In the genomic region with DNA sequence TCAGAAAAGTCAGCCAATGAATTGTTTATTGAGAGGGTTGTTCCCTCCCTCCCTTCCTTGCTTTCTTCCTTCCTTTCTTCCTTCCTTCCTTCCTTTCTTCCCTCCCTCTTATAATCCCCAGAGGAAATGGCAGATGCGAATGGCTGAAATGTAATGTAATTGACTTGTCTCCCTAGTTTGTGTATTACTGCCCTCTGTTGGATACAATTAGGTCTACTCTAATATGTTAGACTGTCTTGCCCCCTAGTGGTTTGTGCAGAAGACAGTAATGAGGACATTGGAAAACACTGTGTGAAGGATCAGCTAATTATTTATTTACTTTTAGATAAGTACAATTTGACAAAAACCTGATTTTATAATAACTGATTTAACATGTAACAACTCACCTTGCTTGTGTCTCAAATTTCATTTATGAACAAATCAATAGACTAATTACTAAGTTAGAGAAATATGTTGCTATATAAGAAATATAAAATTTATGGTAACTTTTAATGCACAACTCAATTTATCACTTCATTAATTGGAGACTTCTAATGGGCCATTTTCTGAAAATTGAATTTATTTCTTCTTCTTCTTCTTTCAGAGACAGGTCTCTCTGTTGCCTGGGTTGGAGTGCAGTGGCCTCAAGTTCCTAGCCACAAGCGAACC, we compare ENCODE assay signal across 8 cellular contexts.
DNase-seq lines count a peak whose midpoint lies in the region; ATAC-seq and TF ChIP-seq lines count a peak whose summit lies in the region.

No MANE protein-coding gene starts in this region.

- no peaks in the 10 kb centered on the region for H3K4me1 ChIP-seq in OCI-LY7 (ENCODE audit: insufficient read depth, low read length, poor library complexity, severe bottlenecking)
- no peaks in the 10 kb centered on the region for H3K4me1 ChIP-seq in liver (ENCODE audit: control insufficient read depth in 4 of 4, insufficient read depth in 4 of 4, low read length in 3 of 4)
- H3K4me1 ChIP-seq in aorta (ENCODE audit: control insufficient read depth in 1 of 2, insufficient read depth in 2 of 2, low read length in 2 of 2), result no peaks in the 10 kb centered on the region

- H3K27me3 ChIP-seq in liver (ENCODE audit: control insufficient read depth in 4 of 4, insufficient read depth in 4 of 4, low read length in 3 of 4) (no peaks in the 10 kb centered on the region), aorta (ENCODE audit: control insufficient read depth in 1 of 2, insufficient read depth in 2 of 2, low read length in 1 of 2) (no peaks in the 10 kb centered on the region)

- ATAC-seq in aorta (ENCODE audit: low FRiP score), result peak; percentile 95

- no peaks in the 10 kb centered on the region for H3K9me2 ChIP-seq in OCI-LY7 (ENCODE audit: insufficient read depth, low read length)

- H2AFZ ChIP-seq in OCI-LY7 (ENCODE audit: low read length), result no peak overlapping the region

- no peak overlapping the region for H3K4me2 ChIP-seq in OCI-LY7 (ENCODE audit: low read length)

- no peaks in the 10 kb centered on the region for H4K20me1 ChIP-seq in OCI-LY7 (ENCODE audit: insufficient read depth, low read length)

- H3K4me3 ChIP-seq in GM12864 (ENCODE audit: low read depth, low read length), result no peak overlapping the region
- H3K4me3 ChIP-seq in OCI-LY7 (ENCODE audit: low read depth, low read length, poor library complexity, severe bottlenecking), result no peak overlapping the region
- H3K4me3 ChIP-seq in liver (ENCODE audit: low read depth in 1 of 3, low read length in 3 of 3), result no peak overlapping the region
- no peak overlapping the region for H3K4me3 ChIP-seq in aorta (ENCODE audit: low read length in 2 of 2)

- no peaks in the 10 kb centered on the region for H3K36me3 ChIP-seq in OCI-LY7 (ENCODE audit: insufficient read depth, low read length)
- no peaks in the 10 kb centered on the region for H3K36me3 ChIP-seq in liver (ENCODE audit: control insufficient read depth in 4 of 4, insufficient read depth in 3 of 4, low read depth in 1 of 4, low read length in 3 of 4)
- no peaks in the 10 kb centered on the region for H3K36me3 ChIP-seq in aorta (ENCODE audit: control insufficient read depth in 1 of 2, insufficient read depth in 2 of 2, low read length in 1 of 2)

- WGBS in liver, result 49% methylated on average over 2 of the region's 2 CpGs
- WGBS in aorta, 2 donors, result 45 to 49% methylated on average over 2 of the region's 2 CpGs

- BruUV-seq in OCI-LY7 (replicated peaks; lab: Mats Ljungman, UMichigan), result no TSS peak

- H3K27ac ChIP-seq in 22Rv1 (no peak overlapping the region), OCI-LY7 (ENCODE audit: low read depth, low read length, poor library complexity, severe bottlenecking) (no peak overlapping the region), liver (ENCODE audit: low read depth in 1 of 2, low read length in 2 of 2) (no peak overlapping the region), aorta (ENCODE audit: low read depth in 1 of 2, low read length in 2 of 2) (no peak overlapping the region)

- CTCF ChIA-PET in OCI-LY7 (lab: Charles Lee; ENCODE audit: unreplicated experiment), result no interaction called here

- H3K9me3 ChIP-seq in OCI-LY7 (ENCODE audit: low read length), result no peaks in the 10 kb centered on the region
- peaks cover 0 to 6% (median 0%) of the 10 kb centered on the region in 4 donors for H3K9me3 ChIP-seq in liver (ENCODE audit: control insufficient read depth in 4 of 4, low read length in 3 of 4)
- no peaks in the 10 kb centered on the region for H3K9me3 ChIP-seq in aorta (ENCODE audit: control insufficient read depth, low read length)

- H3K9ac ChIP-seq in liver (ENCODE audit: low read depth in 1 of 2, low read length in 2 of 2), result no peak overlapping the region

- no peaks in the 10 kb centered on the region for H3K79me2 ChIP-seq in OCI-LY7 (ENCODE audit: insufficient read depth, low read depth, low read length)

- peak; percentile 100 for TF ChIP-seq CTCF in 22Rv1 (IDR thresholded peaks at IDR 0.05)
- TF ChIP-seq CTCF in GM12864 (IDR thresholded peaks at IDR 0.05; ENCODE audit: low read depth, low read length, missing control alignments), result peak; percentile 85
- TF ChIP-seq CTCF in OCI-LY7 (conservative IDR thresholded peaks at IDR 0.05; ENCODE audit: low read length), result peak; percentile 100
- peak; percentile 99 for TF ChIP-seq CTCF in liver (IDR thresholded peaks at IDR 0.05; ENCODE audit: low read depth, low read length, missing input control)

- intact Hi-C loops in OCI-LY7 (cut with micrococcal nuclease; ENCODE audit: unreplicated experiment) (loop anchor here (1.0 to 2.0 kb wide), 2 partner anchors 37 to 804 kb away; no protein-coding TSS in a partner anchor), aorta (cut with DNase I) (loop anchor here (1.0 to 10.0 kb wide), 5 partner anchors 37 to 805 kb away; no protein-coding TSS in a partner anchor)

- peak; percentile 98 to 99 for TF ChIP-seq RAD21 in liver (IDR thresholded peaks at IDR 0.05)

- POLR2A ChIA-PET in OCI-LY7 (lab: Charles Lee), result interaction anchor here (1.0 kb wide), 1 partner anchor 9 kb away, joined by 3 read pairs; no protein-coding TSS in a partner anchor

- DNase-seq in GM12864 (ENCODE audit: low read depth) (peak; percentile 47), HCEC 1CT (peak; percentile 78), LHCN-M2 (ENCODE audit: low read depth) (peak; percentile 89), OCI-LY7 (ENCODE audit: low spot score) (peak; percentile 81), cerebellum (ENCODE audit: low spot score) (peak; percentile 13), aorta (no peak)

TF ChIP-seq in liver, 16 proteins besides CTCF, POLR2A, EP300 and RAD21:
- TF ChIP-seq NR2F2 (IDR thresholded peaks at IDR 0.05), result peak; percentile 17
- TF ChIP-seq YY1 (IDR thresholded peaks at IDR 0.05), result peak; percentile 43
- peak in 1 of 2 donors; percentile 20 for TF ChIP-seq HNF4A (conservative IDR thresholded peaks at IDR 0.05)
- no peak for TF ChIP-seq FOXA2 (IDR thresholded peaks at IDR 0.05)

Comparison
In these comparisons a context has a peak if more than half of its experiments do, and no peak if none do; other contexts are left out.
1. DNase-seq: peak in GM12864 (single experiment), HCEC 1CT (single experiment), LHCN-M2 (single experiment), OCI-LY7 (single experiment) and cerebellum (single experiment); none in aorta (0 of 2).
2. Peak in every context shown above with its lines, with median percentiles within 50 percentile points of each other: CTCF ChIP-seq.